ENCODE assay signal across 20 cellular contexts in genomic region chr14:24253936-24254335, GRCh38.
"Had no signal": no experiment of that assay in that cellular context is flagged by ENCODE, and none has a peak within 500 bp of the region (broad histone marks: within the 10 kb centered on the region; RNA-seq: fewer than 3 reads in every experiment).

No MANE protein-coding gene starts in this region.

- DNase-seq: colonic mucosa; head of caudate nucleus; mesenchymal stem cell; naive B cell; right cardiac atrium; stimulated activated CD4-positive, alpha-beta T cell treated with anti-CD3 and anti-CD28 coated beads, Interleukin-15, amount 100 ng/mL, for 24 hours; stimulated activated CD4-positive, alpha-beta T cell treated with anti-CD3 and anti-CD28 coated beads, Interleukin-2, amount 100 ng/mL, for 48 hours; stimulated activated naive B cell treated with anti-CD40 and anti-IgM and Interleukin-4, amounts not matched to agents 10 μg/mL and 1 μg/mL and 100 μg/mL, for 72 hours; transverse colon had no signal

- H3K9me3 Mint-ChIP-seq: dendritic cell treated with granulocyte-macrophage colony-stimulating factor and Interleukin-4, amounts not matched to agents 40 ng/mL and 50 ng/mL, for 4 days; mesothelial cell of epicardium; naive B cell; natural killer cell treated with Interleukin-12 subunit alpha and Interleukin-12 subunit beta and Interleukin-15 and Interleukin-18, amount 100 ng/mL, for 72 hours; neural crest cell; stimulated activated naive B cell treated with anti-CD40 and anti-IgM and Interleukin-4, amounts not matched to agents 10 μg/mL and 1 μg/mL and 100 μg/mL, for 72 hours; stimulated activated naive CD8-positive, alpha-beta T cell treated with anti-CD3 and anti-CD28 coated beads, Interleukin-15, Interleukin-2, amounts not matched to agents 100 ng/mL and 50 ng/mL, for 24 hours had no signal

- H3K27ac ChIP-seq: colonic mucosa, parathyroid adenoma, prostate gland, skin epidermis, transverse colon, vagina had no signal

- H3K27ac Mint-ChIP-seq: dendritic cell treated with granulocyte-macrophage colony-stimulating factor and Interleukin-4, amounts not matched to agents 40 ng/mL and 50 ng/mL, for 4 days; mesothelial cell of epicardium; natural killer cell treated with Interleukin-12 subunit alpha and Interleukin-12 subunit beta and Interleukin-15 and Interleukin-18, amount 100 ng/mL, for 72 hours; stimulated activated naive CD8-positive, alpha-beta T cell treated with anti-CD3 and anti-CD28 coated beads, Interleukin-15, Interleukin-2, amounts not matched to agents 100 ng/mL and 50 ng/mL, for 24 hours had no signal

- H3K4me3 ChIP-seq: colonic mucosa, mucosa of descending colon, prostate gland, skin epidermis, transverse colon, vagina had no signal

- H3K79me2 ChIP-seq: parathyroid adenoma had no signal

- H3K27me3 ChIP-seq: colonic mucosa, transverse colon, vagina had no signal

- ATAC-seq: left lobe of liver; mucosa of descending colon; right cardiac atrium; stimulated activated naive B cell treated with anti-CD40 and anti-IgM and Interleukin-4, amounts not matched to agents 10 μg/mL and 1 μg/mL and 100 μg/mL, for 72 hours had no signal

- H3K9me3 ChIP-seq: colonic mucosa, mucosa of descending colon, prostate gland, transverse colon, vagina had no signal

- H3K27me3 Mint-ChIP-seq: dendritic cell treated with granulocyte-macrophage colony-stimulating factor and Interleukin-4, amounts not matched to agents 40 ng/mL and 50 ng/mL, for 4 days; naive B cell; natural killer cell treated with Interleukin-12 subunit alpha and Interleukin-12 subunit beta and Interleukin-15 and Interleukin-18, amount 100 ng/mL, for 72 hours; stimulated activated naive B cell treated with anti-CD40 and anti-IgM and Interleukin-4, amounts not matched to agents 10 μg/mL and 1 μg/mL and 100 μg/mL, for 72 hours; stimulated activated naive CD8-positive, alpha-beta T cell treated with anti-CD3 and anti-CD28 coated beads, Interleukin-15, Interleukin-2, amounts not matched to agents 100 ng/mL and 50 ng/mL, for 24 hours had no signal

- H2AFZ ChIP-seq: parathyroid adenoma had no signal

- H3K4me1 Mint-ChIP-seq: neural crest cell had no signal

- H3K36me3 Mint-ChIP-seq: mesothelial cell of epicardium; naive B cell; natural killer cell treated with Interleukin-12 subunit alpha and Interleukin-12 subunit beta and Interleukin-15 and Interleukin-18, amount 100 ng/mL, for 72 hours had no signal

- H3K36me3 ChIP-seq: colonic mucosa, prostate gland, transverse colon, vagina had no signal

- H3K4me1 ChIP-seq: colonic mucosa, parathyroid adenoma, prostate gland, transverse colon had no signal

- H3K9ac ChIP-seq: parathyroid adenoma had no signal

- H3K4me3 Mint-ChIP-seq: dendritic cell treated with granulocyte-macrophage colony-stimulating factor and Interleukin-4, amounts not matched to agents 40 ng/mL and 50 ng/mL, for 4 days; mesothelial cell of epicardium; naive B cell; natural killer cell treated with Interleukin-12 subunit alpha and Interleukin-12 subunit beta and Interleukin-15 and Interleukin-18, amount 100 ng/mL, for 72 hours; neural crest cell; stimulated activated naive B cell treated with anti-CD40 and anti-IgM and Interleukin-4, amounts not matched to agents 10 μg/mL and 1 μg/mL and 100 μg/mL, for 72 hours; stimulated activated naive CD8-positive, alpha-beta T cell treated with anti-CD3 and anti-CD28 coated beads, Interleukin-15, Interleukin-2, amounts not matched to agents 100 ng/mL and 50 ng/mL, for 24 hours had no signal
